ENCODE assay signal across 16 cellular contexts in the genomic region with DNA sequence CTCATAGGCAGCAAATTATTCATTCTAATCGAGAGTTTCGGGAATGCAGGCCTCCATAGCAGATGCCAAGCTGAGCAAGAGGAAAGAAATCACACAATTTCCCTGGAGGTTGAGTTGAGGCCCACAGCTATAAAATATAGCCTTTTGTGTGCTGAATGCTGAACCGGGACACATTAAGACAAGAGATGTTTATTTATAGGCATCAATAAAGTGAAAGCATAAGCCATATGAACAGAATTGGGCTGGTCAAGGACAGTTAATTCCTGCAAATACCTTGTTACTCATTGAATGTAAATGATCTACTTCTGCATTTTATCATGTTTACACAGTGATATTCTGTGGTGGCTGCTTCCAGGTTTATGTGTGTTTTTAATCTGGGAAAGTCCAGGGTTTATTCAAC.
DNase-seq lines count a peak whose midpoint lies in the region; ATAC-seq, FAIRE-seq and TF ChIP-seq lines count a peak whose summit lies in the region.
"Had no signal": no experiment of that assay in that cellular context is flagged by ENCODE, and none has a peak within 500 bp of the region (broad histone marks: within the 10 kb centered on the region; RNA-seq: fewer than 3 reads in every experiment).

No MANE protein-coding gene starts in this region.

- no peaks in the 10 kb centered on the region for H3K36me3 ChIP-seq in HEK293 (ENCODE audit: control insufficient read depth in 2 of 2, insufficient read depth in 1 of 2, low read length in 2 of 2)
- H3K36me3 ChIP-seq in pancreas: no peaks in the 10 kb centered on the region
- no peaks in the 10 kb centered on the region for H3K36me3 ChIP-seq in thyroid gland
- H3K36me3 ChIP-seq: Peyer's patch had no signal

- H3K4me1 ChIP-seq in HEK293 (ENCODE audit: control insufficient read depth, insufficient read depth, low read length) (no peaks in the 10 kb centered on the region), pancreas (peaks cover 7 to 21% (median 12%) of the 10 kb centered on the region in 3 donors), thyroid gland (peaks cover 4 to 9% of the 10 kb centered on the region in 2 donors)

- no peaks in the 10 kb centered on the region for H3K27me3 ChIP-seq in pancreas
- no peaks in the 10 kb centered on the region for H3K27me3 ChIP-seq in thyroid gland
- H3K27me3 ChIP-seq: Peyer's patch had no signal

- no peak for TF ChIP-seq POLR2A in thyroid gland (IDR thresholded peaks at IDR 0.05)

- POLR2A ChIA-PET in HEK293 (lab: Yijun Ruan, JAX): no interaction called here

- TF ChIP-seq CTCF in HEK293 (tag by site-specific recombination; IDR thresholded peaks at IDR 0.05) (no peak), fibroblast of the aortic adventitia (IDR thresholded peaks at IDR 0.05; ENCODE audit: insufficient read depth, low read length) (no peak), pancreas (IDR thresholded peaks at IDR 0.05) (no peak), thyroid gland (IDR thresholded peaks at IDR 0.05) (no peak)

- H3K9me3 ChIP-seq in HEK293 (ENCODE audit: control insufficient read depth, insufficient read depth, low read depth, low read length) (no peaks in the 10 kb centered on the region), pancreas (no peaks in the 10 kb centered on the region), thyroid gland (no peaks in the 10 kb centered on the region)
- H3K9me3 ChIP-seq: Peyer's patch had no signal

- H3K4me3 ChIP-seq in HEK293 (ENCODE audit: low read depth, low read length) (no peak overlapping the region), fibroblast of the aortic adventitia (ENCODE audit: low read depth, low read length) (no peak overlapping the region), pancreas (no peak overlapping the region), thyroid gland (replicated peaks in 1 of 3) (no peak overlapping the region)
- H3K4me3 ChIP-seq: GM23248, Peyer's patch had no signal

- peak; percentile 75 for DNase-seq in NCI-H748 (lab: John Stamatoyannopoulos, UW; ENCODE audit: unreplicated experiment)
- DNase-seq in fibroblast of the aortic adventitia (ENCODE audit: low read depth): peak; percentile 36
- no peak for DNase-seq in pancreas
- no peak for DNase-seq in thyroid gland
- no peak for DNase-seq in stimulated activated naive CD4-positive, alpha-beta T cell (lab: John Stamatoyannopoulos, UW)
- DNase-seq in epidermal melanocyte (ENCODE audit: insufficient read length, low spot score): no peak
- DNase-seq: activated naive CD8-positive, alpha-beta T cell treated with anti-CD3 and anti-CD28 coated beads, Interleukin-2, amount 10 ng/mL, durations not matched to agents 7 days and 5 days; DMS 273 treated with DMSO at 0.1 percent for 48 hours; GM23248; NCI-H446; Peyer's patch; stimulated activated naive CD8-positive, alpha-beta T cell treated with anti-CD3 and anti-CD28 coated beads, Interleukin-15, Interleukin-2, amounts not matched to agents 100 U/mL and 50 U/mL, for 24 hours; T-cell had no signal

- 10 to 13% methylated on average over 3 of the region's 3 CpGs for WGBS in pancreas, 2 donors
- WGBS in thyroid gland, 2 donors: 52 to 87% methylated on average over 3 of the region's 3 CpGs

- ATAC-seq in pancreas (peak; percentile 89 to 94 (median 90)), GM18868 (IDR thresholded peaks at IDR 0.05; ENCODE audit: unreplicated experiment) (no peak)
- ATAC-seq: activated CD4-positive, CD25-positive, alpha-beta regulatory T cell treated with anti-CD3 and anti-CD28 coated beads, Interleukin-2, amount 50 U/mL, for 24 hours; stimulated activated naive CD8-positive, alpha-beta T cell treated with anti-CD3 and anti-CD28 coated beads, Interleukin-15, Interleukin-2, amounts not matched to agents 100 U/mL and 50 U/mL, for 24 hours; T-cell had no signal

- CTCF ChIA-PET in HEK293 (lab: Yijun Ruan, JAX): interaction anchor here (0.6 kb wide), 1 partner anchor 42 kb away, joined by 4 read pairs; no protein-coding TSS in a partner anchor

- FAIRE-seq in pancreas (lab: Jason Lieb, UNC): no peak

- intact Hi-C loops in pancreas (cut with DNase I) (no loop called here), thyroid gland (cut with DNase I) (no loop called here)

- no peak overlapping the region for H3K27ac ChIP-seq in HEK293 (ENCODE audit: extremely low read depth, low read depth, low read length)
- H3K27ac ChIP-seq in pancreas: peak overlapping the region in 2 of 4 donors; percentile 59 to 66
- H3K27ac ChIP-seq in thyroid gland: no peak overlapping the region
- H3K27ac ChIP-seq: GM23248 had no signal

TF ChIP-seq in HEK293, 187 proteins besides CTCF, POLR2A, EP300 and RAD21 (continues in another document):
- no peak for TF ChIP-seq PRDM1 (tag by site-specific recombination; IDR thresholded peaks at IDR 0.05)
- no peak for TF ChIP-seq ZNF133 (tag by site-specific recombination; IDR thresholded peaks at IDR 0.05)
- TF ChIP-seq MZF1 (tag by site-specific recombination; IDR thresholded peaks at IDR 0.05; ENCODE audit: borderline replicate concordance): no peak
- no peak for TF ChIP-seq PATZ1 (tag by site-specific recombination; IDR thresholded peaks at IDR 0.05)
- TF ChIP-seq ZNF843 (tag by site-specific recombination; IDR thresholded peaks at IDR 0.05): peak; percentile 53; the same call in 1 of the 2 replicates
- no peak for TF ChIP-seq ZBTB48 (tag by site-specific recombination; IDR thresholded peaks at IDR 0.05)
- TF ChIP-seq, protein P1, sequence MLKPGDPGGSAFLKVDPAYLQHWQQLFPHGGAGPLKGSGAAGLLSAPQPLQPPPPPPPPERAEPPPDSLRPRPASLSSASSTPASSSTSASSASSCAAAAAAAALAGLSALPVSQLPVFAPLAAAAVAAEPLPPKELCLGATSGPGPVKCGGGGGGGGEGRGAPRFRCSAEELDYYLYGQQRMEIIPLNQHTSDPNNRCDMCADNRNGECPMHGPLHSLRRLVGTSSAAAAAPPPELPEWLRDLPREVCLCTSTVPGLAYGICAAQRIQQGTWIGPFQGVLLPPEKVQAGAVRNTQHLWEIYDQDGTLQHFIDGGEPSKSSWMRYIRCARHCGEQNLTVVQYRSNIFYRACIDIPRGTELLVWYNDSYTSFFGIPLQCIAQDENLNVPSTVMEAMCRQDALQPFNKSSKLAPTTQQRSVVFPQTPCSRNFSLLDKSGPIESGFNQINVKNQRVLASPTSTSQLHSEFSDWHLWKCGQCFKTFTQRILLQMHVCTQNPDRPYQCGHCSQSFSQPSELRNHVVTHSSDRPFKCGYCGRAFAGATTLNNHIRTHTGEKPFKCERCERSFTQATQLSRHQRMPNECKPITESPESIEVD (tag by site-specific recombination; IDR thresholded peaks at IDR 0.05): peak; percentile 72
- no peak for TF ChIP-seq GLIS1 (tag by site-specific recombination; IDR thresholded peaks at IDR 0.05)
- no peak for TF ChIP-seq ZNF521 (tag by site-specific recombination; IDR thresholded peaks at IDR 0.05)
- TF ChIP-seq ZXDB (tag by site-specific recombination; IDR thresholded peaks at IDR 0.05): no peak
- TF ChIP-seq FEZF1 (tag by site-specific recombination; IDR thresholded peaks at IDR 0.05): peak; percentile 89
- TF ChIP-seq ZNF114 (tag by site-specific recombination; IDR thresholded peaks at IDR 0.05): no peak
- no peak for TF ChIP-seq YY2 (tag by site-specific recombination; IDR thresholded peaks at IDR 0.05)
- no peak for TF ChIP-seq ZNF112 (tag by site-specific recombination; IDR thresholded peaks at IDR 0.05)
- TF ChIP-seq ZSCAN30 (tag by site-specific recombination; IDR thresholded peaks at IDR 0.05): peak; percentile 25; the same call in 1 of the 2 replicates
- 0 out of 2 replicates have a peak, but pooled peaks have one; percentile 39 for TF ChIP-seq ZNF561 (tag by site-specific recombination; IDR thresholded peaks at IDR 0.05; ENCODE audit: borderline replicate concordance)
- TF ChIP-seq ZIC2 (tag by site-specific recombination; IDR thresholded peaks at IDR 0.05): no peak
- TF ChIP-seq, protein P2, sequence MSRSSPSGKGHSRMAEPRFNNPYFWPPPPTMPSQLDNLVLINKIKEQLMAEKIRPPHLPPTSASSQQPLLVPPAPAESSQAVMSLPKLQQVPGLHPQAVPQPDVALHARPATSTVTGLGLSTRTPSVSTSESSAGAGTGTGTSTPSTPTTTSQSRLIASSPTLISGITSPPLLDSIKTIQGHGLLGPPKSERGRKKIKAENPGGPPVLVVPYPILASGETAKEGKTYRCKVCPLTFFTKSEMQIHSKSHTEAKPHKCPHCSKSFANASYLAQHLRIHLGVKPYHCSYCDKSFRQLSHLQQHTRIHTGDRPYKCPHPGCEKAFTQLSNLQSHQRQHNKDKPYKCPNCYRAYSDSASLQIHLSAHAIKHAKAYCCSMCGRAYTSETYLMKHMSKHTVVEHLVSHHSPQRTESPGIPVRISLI (tag by site-specific recombination; IDR thresholded peaks at IDR 0.05): no peak

Comparison
In these comparisons a context has a peak if more than half of its experiments do, and no peak if none do; other contexts are left out.
1. DNase-seq: peak in NCI-H748 (single experiment) and fibroblast of the aortic adventitia (single experiment); none in pancreas (0 of 6), thyroid gland (0 of 2), stimulated activated naive CD4-positive, alpha-beta T cell (0 of 6) and epidermal melanocyte (single experiment).